ENCODE assay signal across 8 cellular contexts in genomic region chr13:50512602-50513527, GRCh38.
DNase-seq lines count a peak whose midpoint lies in the region; ATAC-seq and TF ChIP-seq lines count a peak whose summit lies in the region.

No MANE protein-coding gene starts in this region.

- WGBS in liver = 8% methylated on average over 12 of the region's 12 CpGs

- peak overlapping the region; percentile 60 for H2AFZ ChIP-seq in SU-DHL-6 (ENCODE audit: low read depth, low read length, severe bottlenecking)

- H3K27ac ChIP-seq in SU-DHL-6 (ENCODE audit: low read depth, low read length) = peak overlapping the region; percentile 95
- H3K27ac ChIP-seq in brain microvascular endothelial cell = no peak overlapping the region
- peak overlapping the region; percentile 76 to 78 for H3K27ac ChIP-seq in liver (ENCODE audit: low read depth in 1 of 2, low read length in 2 of 2)

- ATAC-seq in GM18907 (IDR thresholded peaks at IDR 0.05; ENCODE audit: unreplicated experiment) (peak; percentile 93), HG03135 (IDR thresholded peaks at IDR 0.05; ENCODE audit: unreplicated experiment) (peak; percentile 92)

- H3K27me3 ChIP-seq in BJ (ENCODE audit: control insufficient read depth, insufficient read depth, low read length) (no peaks in the 10 kb centered on the region), SU-DHL-6 (ENCODE audit: low read length) (no peaks in the 10 kb centered on the region), brain microvascular endothelial cell (replicated peaks) (no peaks in the 10 kb centered on the region), liver (ENCODE audit: control insufficient read depth in 4 of 4, insufficient read depth in 4 of 4, low read length in 3 of 4) (no peaks in the 10 kb centered on the region)

- peak overlapping the region; percentile 7; the same call in 1 of the 2 replicates for H3K4me3 ChIP-seq in BJ (ENCODE audit: low read depth, low read length)
- peak overlapping the region; percentile 47 for H3K4me3 ChIP-seq in SU-DHL-6 (ENCODE audit: insufficient read depth, low read length, poor library complexity, severe bottlenecking)
- H3K4me3 ChIP-seq in brain microvascular endothelial cell (ENCODE audit: low read depth, low read length) = peak overlapping the region; percentile 7
- H3K4me3 ChIP-seq in liver (ENCODE audit: low read depth in 1 of 3, low read length in 3 of 3) = peak overlapping the region in 2 of 3 donors; percentile 13 to 19

- H3K9me3 ChIP-seq in SU-DHL-6 (ENCODE audit: insufficient read depth, low read length) (no peaks in the 10 kb centered on the region), liver (ENCODE audit: control insufficient read depth in 4 of 4, low read length in 3 of 4) (no peaks in the 10 kb centered on the region)

- POLR2A ChIA-PET in BJ (lab: Charles Lee) = no interaction called here

- peak overlapping the region; percentile 58 for H3K9ac ChIP-seq in SU-DHL-6 (ENCODE audit: low read length)
- H3K9ac ChIP-seq in liver (ENCODE audit: low read depth in 1 of 2, low read length in 2 of 2) = peak overlapping the region; percentile 45 to 79

- H3K4me2 ChIP-seq in SU-DHL-6 (ENCODE audit: low read depth, low read length, poor library complexity, severe bottlenecking) = peak overlapping the region; percentile 83

- TF ChIP-seq CTCF in BJ (IDR thresholded peaks at IDR 0.05; ENCODE audit: insufficient read depth, low read depth, low read length) (no peak), SU-DHL-6 (IDR thresholded peaks at IDR 0.05; ENCODE audit: insufficient read depth, low read length, poor library complexity, severe bottlenecking) (no peak), brain microvascular endothelial cell (IDR thresholded peaks at IDR 0.05; ENCODE audit: low read depth, low read length, missing control alignments) (peak; percentile 28), liver (IDR thresholded peaks at IDR 0.05; ENCODE audit: low read depth, low read length, missing input control) (no peak)

- DNase-seq in BJ (ENCODE audit: low read depth) (no peak), brain microvascular endothelial cell (peak; percentile 45), NCI-H1048 (lab: John Stamatoyannopoulos, UW) (no peak)
- peak; percentile 5 to 21 for DNase-seq in stimulated activated CD8-positive, alpha-beta memory T cell treated with anti-CD3 and anti-CD28 coated beads, Interleukin-15, amount 100 ng/mL, for 4 hours (ENCODE audit: low read depth in 2 of 2)

- TF ChIP-seq RAD21 in liver (IDR thresholded peaks at IDR 0.05) = peak in 1 of 2 donors; percentile 29

- peaks cover 4 to 37% (median 31%) of the 10 kb centered on the region in 4 donors for H3K4me1 ChIP-seq in liver (ENCODE audit: control insufficient read depth in 4 of 4, insufficient read depth in 4 of 4, low read length in 3 of 4)

- no peaks in the 10 kb centered on the region for H3K9me2 ChIP-seq in SU-DHL-6 (replicated peaks; ENCODE audit: insufficient read depth, low read length)

- H3F3A ChIP-seq in SU-DHL-6 (ENCODE audit: insufficient read depth) = peaks cover 28% of the 10 kb centered on the region

- H4K20me1 ChIP-seq in SU-DHL-6 (ENCODE audit: low read depth, low read length) = no peaks in the 10 kb centered on the region

- CTCF ChIA-PET in BJ (lab: Yijun Ruan, JAX) = interaction anchor here (0.6 to 0.7 kb wide), 2 partner anchors 430 to 935 kb away, joined by 3 to 4 read pairs; no protein-coding TSS in a partner anchor

- no peaks in the 10 kb centered on the region for H3K79me2 ChIP-seq in SU-DHL-6 (ENCODE audit: insufficient read depth, low read length)

- in situ Hi-C loops in brain microvascular endothelial cell (cut with HindIII; ENCODE audit: low pct_ligation_motif_present, low sequenced_read_pairs) = no loop called here

- H3K36me3 ChIP-seq in BJ (ENCODE audit: control insufficient read depth, insufficient read depth, low read length) (no peaks in the 10 kb centered on the region), SU-DHL-6 (ENCODE audit: low read length) (no peaks in the 10 kb centered on the region), brain microvascular endothelial cell (replicated peaks) (no peaks in the 10 kb centered on the region), liver (ENCODE audit: control insufficient read depth in 4 of 4, insufficient read depth in 3 of 4, low read depth in 1 of 4, low read length in 3 of 4) (no peaks in the 10 kb centered on the region)

TF ChIP-seq in liver, 16 proteins besides CTCF, POLR2A, EP300 and RAD21:
- peak in 1 of 2 donors; percentile 11 for TF ChIP-seq HNF4A (conservative IDR thresholded peaks at IDR 0.05)
- TF ChIP-seq ATF3 (IDR thresholded peaks at IDR 0.05) = no peak
- peak in 1 of 2 donors; percentile 23 for TF ChIP-seq RXRA (IDR thresholded peaks at IDR 0.05)

Comparison
In these comparisons a context has a peak if more than half of its experiments do, and no peak if none do; other contexts are left out.
1. DNase-seq: peak in brain microvascular endothelial cell (single experiment) and stimulated activated CD8-positive, alpha-beta memory T cell treated with anti-CD3 and anti-CD28 coated beads, Interleukin-15, amount 100 ng/mL, for 4 hours (2 of 2); none in BJ (single experiment) and NCI-H1048 (single experiment).
2. Peak in every context shown above with its lines, with median percentiles within 50 percentile points of each other: H3K4me3 ChIP-seq.